ENCODE assay signal across 1 cellular context in genomic region chr9:93190656-93191353, GRCh38.
TF ChIP-seq lines count a peak whose summit lies in the region.

No MANE protein-coding gene starts in this region.

TF ChIP-seq in K562, 482 proteins besides CTCF, POLR2A, EP300 and RAD21:
- TF ChIP-seq ZNF146 (CRISPR knock-in tag; IDR thresholded peaks at IDR 0.05; ENCODE audit: unreplicated experiment) (no peak), CEBPB (tag; IDR thresholded peaks at IDR 0.05) (peak; percentile 39; the same call in 1 of the 2 replicates), MEIS2 (IDR thresholded peaks at IDR 0.05; ENCODE audit: partially characterized antibody) (peak; percentile 46), PKNOX1 (IDR thresholded peaks at IDR 0.05) (peak; percentile 94), XRCC4 (IDR thresholded peaks at IDR 0.05; ENCODE audit: extremely low read depth, insufficient read depth, insufficient read length) (no peak), CUX1 (CRISPR knock-in tag; IDR thresholded peaks at IDR 0.05) (no peak), TFAP4 (CRISPR knock-in tag; IDR thresholded peaks at IDR 0.05; ENCODE audit: borderline replicate concordance) (no peak), PBX2 (CRISPR knock-in tag; IDR thresholded peaks at IDR 0.05; ENCODE audit: low read depth) (no peak), PBX2 (tag; conservative IDR thresholded peaks at IDR 0.05; ENCODE audit: low read depth) (peak; percentile 60), NFE2L1 (tag; IDR thresholded peaks at IDR 0.05; ENCODE audit: borderline replicate concordance, low read depth) (no peak), VEZF1 (CRISPR knock-in tag; IDR thresholded peaks at IDR 0.05) (peak; percentile 72; the same call in 1 of the 2 replicates), JUNB (CRISPR knock-in tag; conservative IDR thresholded peaks at IDR 0.05) (no peak), ZBTB40 (IDR thresholded peaks at IDR 0.05) (peak; percentile 45; the same call in 1 of the 2 replicates), ZBTB40 (CRISPR knock-in tag; IDR thresholded peaks at IDR 0.05) (no peak), GABPA (tag; conservative IDR thresholded peaks at IDR 0.05; ENCODE audit: low read depth) (peak; percentile 52; the same call in 1 of the 2 replicates)
